In genomic region chr13:41458187-41458938, GRCh38 we compare ENCODE assay signal across 8 cellular contexts. TPM values are rescaled to one million over a fixed set of nuclear protein-coding genes. Genes with fewer than 3 reads are reported as not detected.
DNase-seq lines count a peak whose midpoint lies in the region; ATAC-seq and TF ChIP-seq lines count a peak whose summit lies in the region.

No MANE protein-coding gene starts in this region.

- no peak for TF ChIP-seq CTCF in lower lobe of right lung (IDR thresholded peaks at IDR 0.05)

- H3K4me1 ChIP-seq in lower lobe of right lung, result peaks cover 47% of the 10 kb centered on the region

- H3K27me3 ChIP-seq in lower lobe of right lung (ENCODE audit: low read depth), result no peaks in the 10 kb centered on the region

- ATAC-seq in GM18511 (IDR thresholded peaks at IDR 0.05; ENCODE audit: unreplicated experiment), result peak; percentile 48
- peak; percentile 26 for ATAC-seq in HG03432 (IDR thresholded peaks at IDR 0.05; ENCODE audit: unreplicated experiment)
- peak; percentile 34 to 37 for ATAC-seq in lower lobe of right lung
- ATAC-seq in HG03097 (IDR thresholded peaks at IDR 0.05; ENCODE audit: low FRiP score, unreplicated experiment), result no peak

- peak; percentile 61 for DNase-seq in activated CD4-positive, CD25-positive, alpha-beta regulatory T cell treated with anti-CD3 and anti-CD28 coated beads, Interleukin-2, amount 50 U/mL, for 72 hours
- DNase-seq in dermis blood vessel endothelial cell (peak; percentile 42), lower lobe of right lung (peak; percentile 75), NCI-H774 (lab: John Stamatoyannopoulos, UW) (no peak)
- DNase-seq in stimulated activated CD8-positive, alpha-beta memory T cell treated with anti-CD3 and anti-CD28 coated beads, Interleukin-15, amount 100 ng/mL, for 24 hours (ENCODE audit: low read depth), result peak; percentile 22

- peak overlapping the region; percentile 95 for H3K27ac ChIP-seq in lower lobe of right lung

- H3K4me3 ChIP-seq in lower lobe of right lung, result peak overlapping the region; percentile 80

- H3K9me3 ChIP-seq in lower lobe of right lung, result no peaks in the 10 kb centered on the region

- H3K36me3 ChIP-seq in lower lobe of right lung, result peaks cover 35% of the 10 kb centered on the region

- intact Hi-C loops in lower lobe of right lung (cut with DNase I), result no loop called here

RNA-seq across cellular contexts. Expression of gene RGCC, which starts 1.0 kb away (rescaled TPM):
- total RNA-seq in dermis blood vessel endothelial cell (79.7 and 174 TPM in 2 replicates), lower lobe of right lung (381 TPM)
